17 cellular contexts compared by ENCODE assay signal in genomic region chr6:134402372-134402984, GRCh38.
A peak's percentile ranks its signal among the peaks of the same experiment; 100 is the strongest.
DNase-seq lines count a peak whose midpoint lies in the region; ATAC-seq and TF ChIP-seq lines count a peak whose summit lies in the region.
"Had no signal": no experiment of that assay in that cellular context is flagged by ENCODE, and none has a peak within 500 bp of the region (broad histone marks: within the 10 kb centered on the region; RNA-seq: fewer than 3 reads in every experiment).

No MANE protein-coding gene starts in this region.

- no peak for ATAC-seq in HG02678 (IDR thresholded peaks at IDR 0.05; ENCODE audit: unreplicated experiment)
- ATAC-seq: esophagus mucosa, left lung had no signal

- peak; percentile 22 for DNase-seq in activated naive CD4-positive, alpha-beta T cell treated with anti-CD3 and anti-CD28 coated beads, Interleukin-2, amount 50 U/mL, for 16 hours
- DNase-seq in activated naive CD4-positive, alpha-beta T cell treated with anti-CD3 and anti-CD28 coated beads, Interleukin-2, amount 10 ng/mL, durations not matched to agents 7 days and 5 days, result no peak
- DNase-seq in activated T-helper 1 cell treated with anti-CD3 and anti-CD28 coated beads, Interleukin-12 subunit alpha, Interleukin-12 subunit beta, Interleukin-2, Interleukin-4 antibody, amounts not matched to agents 30 ng/mL and 10 ng/mL and 1 ng/mL, durations not matched to agents 14 hours and 24 hours and 36 hours (ENCODE audit: low spot score), result no peak
- DNase-seq in progenitor cell of endocrine pancreas (ENCODE audit: low spot score, unreplicated experiment) (no peak), NCI-H1436 treated with DMSO at 0.1 percent for 48 hours (lab: John Stamatoyannopoulos, UW) (no peak), dorsolateral prefrontal cortex (no peak)
- DNase-seq: amniotic stem cell; central memory CD4-positive, alpha-beta T cell; EL; HCEC 1CT; left lung; MM.1S; NCI-H2029 treated with DMSO at 0.1 percent for 48 hours; NCI-H510A treated with DMSO at 0.1 percent for 48 hours had no signal

- H3K27me3 Mint-ChIP-seq in activated naive CD4-positive, alpha-beta T cell treated with anti-CD3 and anti-CD28 coated beads, Interleukin-2, amount 10 ng/mL, durations not matched to agents 7 days and 5 days, result no peaks in the 10 kb centered on the region
- H3K27me3 Mint-ChIP-seq in activated T-helper 1 cell treated with anti-CD3 and anti-CD28 coated beads, Interleukin-12 subunit alpha, Interleukin-12 subunit beta, Interleukin-2, Interleukin-4 antibody, amounts not matched to agents 30 ng/mL and 10 ng/mL and 1 ng/mL, durations not matched to agents 14 hours and 24 hours and 36 hours (ENCODE audit: insufficient read depth), result peaks cover 5% of the 10 kb centered on the region
- no peaks in the 10 kb centered on the region for H3K27me3 Mint-ChIP-seq in progenitor cell of endocrine pancreas

- H3K4me1 ChIP-seq in HEK293 (ENCODE audit: control insufficient read depth, insufficient read depth, low read length), result no peaks in the 10 kb centered on the region

- H3K4me3 ChIP-seq in HEK293 (ENCODE audit: low read depth, low read length) (no peak overlapping the region), dorsolateral prefrontal cortex (no peak overlapping the region)
- H3K4me3 ChIP-seq: left lung had no signal

- no peak overlapping the region for H3K27ac Mint-ChIP-seq in activated naive CD4-positive, alpha-beta T cell treated with anti-CD3 and anti-CD28 coated beads, Interleukin-2, amount 10 ng/mL, durations not matched to agents 7 days and 5 days
- peak overlapping the region; percentile 24 for H3K27ac Mint-ChIP-seq in activated T-helper 1 cell treated with anti-CD3 and anti-CD28 coated beads, Interleukin-12 subunit alpha, Interleukin-12 subunit beta, Interleukin-2, Interleukin-4 antibody, amounts not matched to agents 30 ng/mL and 10 ng/mL and 1 ng/mL, durations not matched to agents 14 hours and 24 hours and 36 hours
- H3K27ac Mint-ChIP-seq in progenitor cell of endocrine pancreas, result peak overlapping the region; percentile 13

- TF ChIP-seq CTCF in HEK293 (tag by site-specific recombination; IDR thresholded peaks at IDR 0.05) (no peak), progenitor cell of endocrine pancreas (IDR thresholded peaks at IDR 0.05; ENCODE audit: unreplicated experiment) (no peak), dorsolateral prefrontal cortex (IDR thresholded peaks at IDR 0.05 in 54 of 56, conservative IDR thresholded peaks at IDR 0.05 in 2 of 56; ENCODE audit: low read depth in 1 of 56, partially characterized antibody in 56 of 56) (no peak)

- CTCF ChIA-PET in activated naive CD4-positive, alpha-beta T cell treated with anti-CD3 and anti-CD28 coated beads, Interleukin-2, amount 10 ng/mL, durations not matched to agents 7 days and 5 days (lab: Charles Lee), result no interaction called here
- CTCF ChIA-PET in HEK293 (lab: Yijun Ruan, JAX), result interaction anchor here (0.8 kb wide), 1 partner anchor 53 kb away, joined by 5 read pairs; no protein-coding TSS in a partner anchor

- no peaks in the 10 kb centered on the region for H3K9me3 Mint-ChIP-seq in activated naive CD4-positive, alpha-beta T cell treated with anti-CD3 and anti-CD28 coated beads, Interleukin-2, amount 10 ng/mL, durations not matched to agents 7 days and 5 days
- H3K9me3 Mint-ChIP-seq in activated T-helper 1 cell treated with anti-CD3 and anti-CD28 coated beads, Interleukin-12 subunit alpha, Interleukin-12 subunit beta, Interleukin-2, Interleukin-4 antibody, amounts not matched to agents 30 ng/mL and 10 ng/mL and 1 ng/mL, durations not matched to agents 14 hours and 24 hours and 36 hours, result no peaks in the 10 kb centered on the region
- H3K9me3 Mint-ChIP-seq in progenitor cell of endocrine pancreas (ENCODE audit: low read depth), result no peaks in the 10 kb centered on the region

- H3K4me3 Mint-ChIP-seq in activated naive CD4-positive, alpha-beta T cell treated with anti-CD3 and anti-CD28 coated beads, Interleukin-2, amount 10 ng/mL, durations not matched to agents 7 days and 5 days, result no peak overlapping the region
- peak overlapping the region; percentile 28 for H3K4me3 Mint-ChIP-seq in activated T-helper 1 cell treated with anti-CD3 and anti-CD28 coated beads, Interleukin-12 subunit alpha, Interleukin-12 subunit beta, Interleukin-2, Interleukin-4 antibody, amounts not matched to agents 30 ng/mL and 10 ng/mL and 1 ng/mL, durations not matched to agents 14 hours and 24 hours and 36 hours
- H3K4me3 Mint-ChIP-seq in progenitor cell of endocrine pancreas (ENCODE audit: low read depth), result no peak overlapping the region

- H3K27me3 ChIP-seq in dorsolateral prefrontal cortex, result no peaks in the 10 kb centered on the region
- H3K27me3 ChIP-seq: left lung had no signal

- no peaks in the 10 kb centered on the region for H3K36me3 ChIP-seq in HEK293 (ENCODE audit: control insufficient read depth in 2 of 2, insufficient read depth in 1 of 2, low read length in 2 of 2)
- H3K36me3 ChIP-seq: left lung had no signal

- intact Hi-C loops in activated T-helper 1 cell treated with anti-CD3 and anti-CD28 coated beads, Interleukin-12 subunit alpha, Interleukin-12 subunit beta, Interleukin-2, Interleukin-4 antibody, amounts not matched to agents 30 ng/mL and 10 ng/mL and 1 ng/mL, durations not matched to agents 14 hours and 24 hours and 36 hours (cut with micrococcal nuclease), result loop anchor here (1.0 to 5.0 kb wide), 2 partner anchors 50 to 114 kb away; no protein-coding TSS in a partner anchor
- intact Hi-C loops in dorsolateral prefrontal cortex (cut with DNase I), result no loop called here

- H3K9me3 ChIP-seq in HEK293 (ENCODE audit: control insufficient read depth, insufficient read depth, low read depth, low read length), result no peaks in the 10 kb centered on the region
- H3K9me3 ChIP-seq: left lung had no signal

- no peak overlapping the region for H3K27ac ChIP-seq in HEK293 (ENCODE audit: extremely low read depth, low read depth, low read length)
- H3K27ac ChIP-seq in dorsolateral prefrontal cortex, result no peak overlapping the region

- POLR2A ChIA-PET in HEK293 (lab: Yijun Ruan, JAX), result no interaction called here

- peaks cover 10% of the 10 kb centered on the region for H3K4me1 Mint-ChIP-seq in activated naive CD4-positive, alpha-beta T cell treated with anti-CD3 and anti-CD28 coated beads, Interleukin-2, amount 10 ng/mL, durations not matched to agents 7 days and 5 days
- H3K4me1 Mint-ChIP-seq in activated T-helper 1 cell treated with anti-CD3 and anti-CD28 coated beads, Interleukin-12 subunit alpha, Interleukin-12 subunit beta, Interleukin-2, Interleukin-4 antibody, amounts not matched to agents 30 ng/mL and 10 ng/mL and 1 ng/mL, durations not matched to agents 14 hours and 24 hours and 36 hours (ENCODE audit: low read depth), result peaks cover 20% of the 10 kb centered on the region
- peaks cover 11% of the 10 kb centered on the region for H3K4me1 Mint-ChIP-seq in progenitor cell of endocrine pancreas (ENCODE audit: low read depth)

- no peaks in the 10 kb centered on the region for H3K36me3 Mint-ChIP-seq in activated naive CD4-positive, alpha-beta T cell treated with anti-CD3 and anti-CD28 coated beads, Interleukin-2, amount 10 ng/mL, durations not matched to agents 7 days and 5 days
- H3K36me3 Mint-ChIP-seq in activated T-helper 1 cell treated with anti-CD3 and anti-CD28 coated beads, Interleukin-12 subunit alpha, Interleukin-12 subunit beta, Interleukin-2, Interleukin-4 antibody, amounts not matched to agents 30 ng/mL and 10 ng/mL and 1 ng/mL, durations not matched to agents 14 hours and 24 hours and 36 hours (ENCODE audit: low read depth), result no peaks in the 10 kb centered on the region
- H3K36me3 Mint-ChIP-seq in progenitor cell of endocrine pancreas (ENCODE audit: insufficient read depth), result no peaks in the 10 kb centered on the region

TF ChIP-seq in HEK293, 187 proteins besides CTCF, POLR2A, EP300 and RAD21:
- TF ChIP-seq ZBTB7A (tag by site-specific recombination; IDR thresholded peaks at IDR 0.05; ENCODE audit: low read depth), result no peak
- TF ChIP-seq ZFHX2 (tag by site-specific recombination; conservative IDR thresholded peaks at IDR 0.05), result peak; percentile 37; the same call in 1 of the 2 replicates
- peak; percentile 69 for TF ChIP-seq ZNF366 (tag by site-specific recombination; conservative IDR thresholded peaks at IDR 0.05)
- TF ChIP-seq ZNF600 (tag by site-specific recombination; IDR thresholded peaks at IDR 0.05), result no peak
- peak; percentile 51; the same call in 1 of the 2 replicates for TF ChIP-seq EGR2 (tag by site-specific recombination; IDR thresholded peaks at IDR 0.05; ENCODE audit: low read depth)
